Comparison of ENCODE assay signal across 17 cellular contexts in the genomic region with DNA sequence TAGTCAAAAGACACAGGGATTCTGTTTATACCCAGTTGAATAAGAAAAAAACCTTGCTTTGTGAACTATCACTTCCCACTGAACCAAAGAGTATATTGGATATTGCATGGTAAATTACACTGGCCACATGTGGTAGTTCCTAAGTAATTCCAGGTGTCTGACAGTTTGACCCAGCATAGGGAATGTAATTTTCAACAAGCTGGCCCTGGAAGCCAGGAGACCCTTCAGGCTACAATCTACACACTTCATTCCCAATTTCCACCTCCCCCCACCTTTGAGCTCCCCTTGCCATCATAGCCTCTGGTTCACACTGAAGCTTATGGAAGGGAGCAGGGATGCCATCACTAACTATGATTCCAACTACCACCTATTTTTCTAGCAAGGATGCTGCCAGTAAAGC. TPM values are rescaled to one million over a fixed set of nuclear protein-coding genes. Genes with fewer than 3 reads are reported as not detected.
DNase-seq lines count a peak whose midpoint lies in the region; ATAC-seq and TF ChIP-seq lines count a peak whose summit lies in the region.
"Had no signal": no experiment of that assay in that cellular context is flagged by ENCODE, and none has a peak within 500 bp of the region (broad histone marks: within the 10 kb centered on the region; RNA-seq: fewer than 3 reads in every experiment).

No MANE protein-coding gene starts in this region.

- H3K36me3 Mint-ChIP-seq in endothelial cell (ENCODE audit: low read depth, unreplicated experiment) (peaks cover 12% of the 10 kb centered on the region), neural progenitor cell (peaks cover 3% of the 10 kb centered on the region)

- H3K4me2 ChIP-seq in neural progenitor cell: peak overlapping the region; percentile 84
- H3K4me2 ChIP-seq: GM23338 had no signal

- H3K9me3 Mint-ChIP-seq in endothelial cell (ENCODE audit: unreplicated experiment): no peaks in the 10 kb centered on the region
- no peaks in the 10 kb centered on the region for H3K9me3 Mint-ChIP-seq in neural progenitor cell
- H3K9me3 Mint-ChIP-seq: CD4-positive, alpha-beta T cell; GM23338 had no signal

- H3K9me3 ChIP-seq in neural progenitor cell (ENCODE audit: low read depth) (no peaks in the 10 kb centered on the region), tibial artery (no peaks in the 10 kb centered on the region), WERI-Rb-1 (ENCODE audit: severe bottlenecking) (no peaks in the 10 kb centered on the region), left lung (no peaks in the 10 kb centered on the region)

- no peak for ATAC-seq in left lung
- ATAC-seq: GM23338 had no signal

- H3K4me1 Mint-ChIP-seq in endothelial cell (ENCODE audit: unreplicated experiment) (peaks cover 57% of the 10 kb centered on the region), neural progenitor cell (peaks cover 48% of the 10 kb centered on the region)

- H3K4me3 Mint-ChIP-seq in endothelial cell (ENCODE audit: unreplicated experiment): peak overlapping the region; percentile 96
- peak overlapping the region; percentile 88 for H3K4me3 Mint-ChIP-seq in neural progenitor cell
- H3K4me3 Mint-ChIP-seq: B cell; CD4-positive, alpha-beta T cell; GM23338 had no signal

- H3F3A ChIP-seq in neural progenitor cell (ENCODE audit: low read depth): peaks cover 30% of the 10 kb centered on the region

- H3K27ac ChIP-seq in neural progenitor cell: no peak overlapping the region
- peak overlapping the region; percentile 51 to 85 for H3K27ac ChIP-seq in tibial artery
- no peak overlapping the region for H3K27ac ChIP-seq in WERI-Rb-1
- H3K27ac ChIP-seq in left lung: no peak overlapping the region
- H3K27ac ChIP-seq: HL-60 had no signal

- peaks cover 20% of the 10 kb centered on the region for H4K20me1 ChIP-seq in neural progenitor cell (ENCODE audit: low read depth)

- no peak overlapping the region for H3K27ac Mint-ChIP-seq in endothelial cell (ENCODE audit: unreplicated experiment)
- no peak overlapping the region for H3K27ac Mint-ChIP-seq in neural progenitor cell
- H3K27ac Mint-ChIP-seq: B cell; CD4-positive, alpha-beta T cell; GM23338 had no signal

- peak overlapping the region; percentile 66 for H3K4me3 ChIP-seq in neural progenitor cell
- H3K4me3 ChIP-seq in tibial artery: peak overlapping the region; percentile 60 to 63
- H3K4me3 ChIP-seq in WERI-Rb-1 (ENCODE audit: low read depth, low read length): no peak overlapping the region
- no peak overlapping the region for H3K4me3 ChIP-seq in left lung
- H3K4me3 ChIP-seq: GM23338 had no signal

- H3K27me3 Mint-ChIP-seq in endothelial cell (ENCODE audit: unreplicated experiment) (peaks cover 5% of the 10 kb centered on the region), neural progenitor cell (ENCODE audit: insufficient read depth, low read depth) (peaks cover 6% of the 10 kb centered on the region)

- H3K9ac ChIP-seq in neural progenitor cell: no peak overlapping the region

- H3K36me3 ChIP-seq in neural progenitor cell (no peaks in the 10 kb centered on the region), tibial artery (no peaks in the 10 kb centered on the region), WERI-Rb-1 (no peaks in the 10 kb centered on the region), left lung (no peaks in the 10 kb centered on the region)

- H3K27me3 ChIP-seq in neural progenitor cell (no peaks in the 10 kb centered on the region), tibial artery (no peaks in the 10 kb centered on the region), WERI-Rb-1 (ENCODE audit: insufficient read depth, low read depth, severe bottlenecking) (no peaks in the 10 kb centered on the region), left lung (peaks cover 6 to 46% of the 10 kb centered on the region in 2 donors)

- intact Hi-C loops in tibial artery (cut with DNase I; ENCODE audit: low total_unique reads) (no loop called here), left lung (cut with DNase I) (no loop called here)

- H2AFZ ChIP-seq in neural progenitor cell (replicated peaks): no peak overlapping the region
- H2AFZ ChIP-seq: GM23338 had no signal

- no peak for TF ChIP-seq CTCF in endothelial cell (IDR thresholded peaks at IDR 0.05; ENCODE audit: unreplicated experiment)
- no peak for TF ChIP-seq CTCF in neural progenitor cell (IDR thresholded peaks at IDR 0.05)
- no peak for TF ChIP-seq CTCF in tibial artery (IDR thresholded peaks at IDR 0.05)
- TF ChIP-seq CTCF in WERI-Rb-1 (IDR thresholded peaks at IDR 0.05; ENCODE audit: low read depth, low read length): no peak
- no peak for TF ChIP-seq CTCF in left lung (IDR thresholded peaks at IDR 0.05)

- peaks cover 77% of the 10 kb centered on the region for H3K79me2 ChIP-seq in neural progenitor cell (ENCODE audit: low read depth)

- DNase-seq in RPMI7951 (ENCODE audit: low read depth) (peak; percentile 31), endothelial cell (ENCODE audit: low spot score) (no peak), neural progenitor cell (ENCODE audit: low spot score) (no peak), tibial artery (no peak), WERI-Rb-1 (no peak), T-helper 9 cell (no peak), left lung (no peak), nucleus accumbens (lab: John Stamatoyannopoulos, UW) (no peak)
- DNase-seq: C1 segment of cervical spinal cord; Calu3; CD4-positive, alpha-beta T cell; DMS 273 treated with DMSO at 0.1 percent for 48 hours; H7 had no signal

- H3K4me1 ChIP-seq in neural progenitor cell (peaks cover 40% of the 10 kb centered on the region), tibial artery (peaks cover 0 to 58% (median 24%) of the 10 kb centered on the region in 4 donors), left lung (peaks cover 3 to 14% of the 10 kb centered on the region in 2 donors)

RNA-seq across cellular contexts. Expression of gene FRZB, which starts 2.8 kb away (rescaled TPM):
- total RNA-seq in RPMI7951 (2014; rRNA removed; shearing (Covaris generic)): 0.98 and 1.6 TPM in 2 replicates
- total RNA-seq in endothelial cell (ENCODE audit: unreplicated experiment) (90.8 TPM), neural progenitor cell (ENCODE audit: low replicate concordance) (69.0 and 72.8 TPM in 2 replicates), left lung (1 to 10 TPM in 1 of 2 donors, under 1 TPM in 1; 0.76 to 2.8 TPM)
- total RNA-seq: B cell; CD4-positive, alpha-beta T cell; Daoy had no signal

Comparison
In these comparisons a context has a peak if more than half of its experiments do, and no peak if none do; other contexts are left out.
1. H3K27ac ChIP-seq: peak in tibial artery (2 of 2); none in neural progenitor cell (single experiment), WERI-Rb-1 (single experiment) and left lung (0 of 2).
2. H3K4me3 ChIP-seq: peak in neural progenitor cell (single experiment) and tibial artery (2 of 2); none in WERI-Rb-1 (single experiment) and left lung (0 of 2).
3. RNA of gene FRZB, which starts 2.8 kb away (total RNA-seq): 90.8 TPM in endothelial cell (single experiment) and 69.0 to 72.8 TPM in neural progenitor cell; 0.76 to 2.8 TPM in left lung and 0.98 to 1.6 TPM in RPMI7951; every median in the first group is over 10 times any median in the second.